In the genomic region with DNA sequence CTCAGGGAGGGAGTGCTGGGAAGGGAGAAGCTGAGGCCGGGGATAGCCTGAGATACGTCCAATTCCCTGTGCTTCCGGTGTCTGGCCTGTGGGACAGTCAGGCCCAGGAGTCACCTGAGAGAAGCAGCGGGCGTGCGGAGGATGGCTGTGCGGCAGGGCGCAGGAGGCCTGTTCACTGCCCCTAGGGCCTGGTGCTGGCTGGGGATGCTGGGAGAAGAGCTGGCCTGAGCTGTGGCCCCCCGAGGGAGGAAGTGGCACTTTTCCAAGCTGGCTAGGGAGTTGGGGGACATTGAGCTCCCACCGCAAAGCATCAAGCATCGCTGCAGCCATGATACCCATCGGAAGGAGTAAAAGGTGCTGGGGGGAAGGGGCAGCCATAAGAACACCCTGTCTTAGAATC, we compare ENCODE assay signal across 20 cellular contexts.
DNase-seq lines count a peak whose midpoint lies in the region; ATAC-seq and TF ChIP-seq lines count a peak whose summit lies in the region.
"Had no signal": no experiment of that assay in that cellular context is flagged by ENCODE, and none has a peak within 500 bp of the region (broad histone marks: within the 10 kb centered on the region; RNA-seq: fewer than 3 reads in every experiment).

No MANE protein-coding gene starts in this region.

- H4K91ac ChIP-seq in mesenchymal stem cell (ENCODE audit: low read length), result no peak overlapping the region

- H3K36me3 ChIP-seq in DND-41 (ENCODE audit: insufficient read depth, low read length) (no peaks in the 10 kb centered on the region), mesenchymal stem cell (ENCODE audit: control insufficient read depth in 1 of 2, insufficient read depth in 2 of 2, low read depth in 1 of 2, low read length in 2 of 2) (no peaks in the 10 kb centered on the region), prostate gland (no peaks in the 10 kb centered on the region), stomach (no peaks in the 10 kb centered on the region)
- H3K36me3 ChIP-seq: BLaER1 treated with 17β-estradiol and CSF1 and Interleukin-3, amounts not matched to agents 10 nM and 100 nM had no signal

- H3K4me2 ChIP-seq in DND-41 (ENCODE audit: insufficient read depth, low read length) (no peak overlapping the region), mesenchymal stem cell (ENCODE audit: low read length, poor library complexity, severe bottlenecking) (no peak overlapping the region)
- H3K4me2 ChIP-seq: A549; BLaER1 treated with 17β-estradiol and CSF1 and Interleukin-3, amounts not matched to agents 10 nM and 100 nM had no signal

- H3K27me3 Mint-ChIP-seq in T-helper 17 cell, result no peaks in the 10 kb centered on the region
- H3K27me3 Mint-ChIP-seq: B cell; CD4-positive, alpha-beta T cell had no signal

- no peak overlapping the region for H3K4me3 ChIP-seq in DND-41 (ENCODE audit: low read depth in 1 of 2, low read length in 2 of 2)
- H3K4me3 ChIP-seq in mesenchymal stem cell (ENCODE audit: insufficient read depth in 1 of 2, low read depth in 1 of 2, low read length in 2 of 2), result no peak overlapping the region
- no peak overlapping the region for H3K4me3 ChIP-seq in prostate gland
- no peak overlapping the region for H3K4me3 ChIP-seq in stomach
- H3K4me3 ChIP-seq: A549; BLaER1 treated with 17β-estradiol and CSF1 and Interleukin-3, amounts not matched to agents 10 nM and 100 nM had no signal

- H3K4me1 Mint-ChIP-seq in T-helper 17 cell, result peaks cover 3% of the 10 kb centered on the region
- no peaks in the 10 kb centered on the region for H3K4me1 Mint-ChIP-seq in stimulated activated effector memory CD8-positive, alpha-beta T cell treated with anti-CD3 and anti-CD28 coated beads, Interleukin-12 subunit alpha, Interleukin-12 subunit beta, amount 100 ng/mL, for 72 hours
- H3K4me1 Mint-ChIP-seq: B cell had no signal

- H3K4ac ChIP-seq in mesenchymal stem cell (ENCODE audit: low read depth in 1 of 2, low read length in 2 of 2), result no peak overlapping the region

- no peak overlapping the region for H3K18ac ChIP-seq in mesenchymal stem cell (ENCODE audit: low read depth in 1 of 2, low read length in 2 of 2)

- TF ChIP-seq CTCF in DND-41 (IDR thresholded peaks at IDR 0.05; ENCODE audit: borderline replicate concordance, extremely low read depth, low read length, poor library complexity, severe bottlenecking), result no peak
- TF ChIP-seq CTCF in prostate gland (IDR thresholded peaks at IDR 0.05), result no peak
- no peak for TF ChIP-seq CTCF in stomach (IDR thresholded peaks at IDR 0.05)

- intact Hi-C loops in prostate gland (cut with DNase I), result no loop called here
- intact Hi-C loops in stomach (cut with DNase I; ENCODE audit: low total_unique reads), result no loop called here

- H3K36me3 Mint-ChIP-seq in T-helper 17 cell (ENCODE audit: low read depth), result no peaks in the 10 kb centered on the region
- no peaks in the 10 kb centered on the region for H3K36me3 Mint-ChIP-seq in stimulated activated effector memory CD8-positive, alpha-beta T cell treated with anti-CD3 and anti-CD28 coated beads, Interleukin-12 subunit alpha, Interleukin-12 subunit beta, amount 100 ng/mL, for 72 hours
- H3K36me3 Mint-ChIP-seq: CD8-positive, alpha-beta T cell had no signal

- H3K27ac ChIP-seq in DND-41 (ENCODE audit: low read length) (peak overlapping the region; percentile 54; the same call in 1 of the 2 replicates), mesenchymal stem cell (ENCODE audit: low read length, poor library complexity, severe bottlenecking) (no peak overlapping the region), prostate gland (no peak overlapping the region), stomach (no peak overlapping the region)
- H3K27ac ChIP-seq: 22Rv1; A549; BLaER1 treated with 17β-estradiol and CSF1 and Interleukin-3, amounts not matched to agents 10 nM and 100 nM; C4-2B had no signal

- H3K9ac ChIP-seq in DND-41 (ENCODE audit: low read depth, low read length) (no peak overlapping the region), mesenchymal stem cell (ENCODE audit: low read length) (no peak overlapping the region)
- H3K9ac ChIP-seq: BLaER1 treated with 17β-estradiol and CSF1 and Interleukin-3, amounts not matched to agents 10 nM and 100 nM had no signal

- no peaks in the 10 kb centered on the region for H4K20me1 ChIP-seq in DND-41 (ENCODE audit: insufficient read depth, low read length)
- H4K20me1 ChIP-seq: BLaER1 treated with 17β-estradiol and CSF1 and Interleukin-3, amounts not matched to agents 10 nM and 100 nM had no signal

- no peak overlapping the region for H2AFZ ChIP-seq in DND-41 (ENCODE audit: low read depth, low read length)
- H2AFZ ChIP-seq in mesenchymal stem cell (ENCODE audit: low read depth, low read length), result no peak overlapping the region

- H3K9me3 Mint-ChIP-seq in stimulated activated effector memory CD8-positive, alpha-beta T cell treated with anti-CD3 and anti-CD28 coated beads, Interleukin-12 subunit alpha, Interleukin-12 subunit beta, amount 100 ng/mL, for 72 hours, result no peaks in the 10 kb centered on the region
- H3K9me3 Mint-ChIP-seq: CD4-positive, alpha-beta T cell; CD8-positive, alpha-beta T cell had no signal

- no peak overlapping the region for H2BK5ac ChIP-seq in mesenchymal stem cell (ENCODE audit: low read depth, low read length, poor library complexity, severe bottlenecking)

- H3K79me2 ChIP-seq in DND-41 (ENCODE audit: insufficient read depth, low read length), result no peaks in the 10 kb centered on the region

- no peaks in the 10 kb centered on the region for H3K79me1 ChIP-seq in mesenchymal stem cell (replicated peaks; ENCODE audit: low read length, poor library complexity, severe bottlenecking)

- no peak overlapping the region for H3K4me3 Mint-ChIP-seq in T-helper 17 cell
- no peak overlapping the region for H3K4me3 Mint-ChIP-seq in stimulated activated effector memory CD8-positive, alpha-beta T cell treated with anti-CD3 and anti-CD28 coated beads, Interleukin-12 subunit alpha, Interleukin-12 subunit beta, amount 100 ng/mL, for 72 hours
- H3K4me3 Mint-ChIP-seq: B cell; CD4-positive, alpha-beta T cell; CD8-positive, alpha-beta T cell had no signal

- no peak for TF ChIP-seq POLR2A in prostate gland (IDR thresholded peaks at IDR 0.05)
- TF ChIP-seq POLR2A in stomach (IDR thresholded peaks at IDR 0.05), result no peak

- H3K9me3 ChIP-seq in DND-41 (ENCODE audit: insufficient read depth, low read length, severe bottlenecking) (no peaks in the 10 kb centered on the region), T-helper 17 cell (ENCODE audit: control insufficient read depth, low read length, poor library complexity, severe bottlenecking) (no peaks in the 10 kb centered on the region), mesenchymal stem cell (ENCODE audit: control insufficient read depth, low read length) (no peaks in the 10 kb centered on the region), prostate gland (no peaks in the 10 kb centered on the region), stomach (no peaks in the 10 kb centered on the region)
- H3K9me3 ChIP-seq: A549; BLaER1 treated with 17β-estradiol and CSF1 and Interleukin-3, amounts not matched to agents 10 nM and 100 nM had no signal

- H3K4me1 ChIP-seq in DND-41 (ENCODE audit: insufficient read depth, low read length) (peaks cover 7% of the 10 kb centered on the region; the same call in 1 of the 2 replicates), mesenchymal stem cell (ENCODE audit: control insufficient read depth, insufficient read depth, low read depth, low read length) (no peaks in the 10 kb centered on the region), prostate gland (replicated peaks) (no peaks in the 10 kb centered on the region), stomach (no peaks in the 10 kb centered on the region)
- H3K4me1 ChIP-seq: A549; BLaER1 treated with 17β-estradiol and CSF1 and Interleukin-3, amounts not matched to agents 10 nM and 100 nM had no signal

- no peak overlapping the region for H4K8ac ChIP-seq in mesenchymal stem cell (ENCODE audit: low read length)

- ATAC-seq in DND-41 (ENCODE audit: insufficient read depth, low read depth), result no peak
- no peak for ATAC-seq in T-helper 17 cell
- ATAC-seq in stimulated activated effector memory CD8-positive, alpha-beta T cell treated with anti-CD3 and anti-CD28 coated beads, Interleukin-12 subunit alpha, Interleukin-12 subunit beta, amount 100 ng/mL, for 72 hours, result peak; percentile 26
- ATAC-seq: A549; CD8-positive, alpha-beta T cell had no signal

- no peaks in the 10 kb centered on the region for H3K27me3 ChIP-seq in DND-41 (ENCODE audit: insufficient read depth, low read length, poor library complexity)
- H3K27me3 ChIP-seq in mesenchymal stem cell (ENCODE audit: control insufficient read depth in 1 of 2, insufficient read depth in 1 of 2, low read length in 2 of 2), result no peaks in the 10 kb centered on the region
- no peaks in the 10 kb centered on the region for H3K27me3 ChIP-seq in prostate gland (replicated peaks; ENCODE audit: insufficient read depth)
- H3K27me3 ChIP-seq in stomach, result no peaks in the 10 kb centered on the region
- H3K27me3 ChIP-seq: BLaER1 treated with 17β-estradiol and CSF1 and Interleukin-3, amounts not matched to agents 10 nM and 100 nM had no signal

- peak overlapping the region; percentile 39 for H3K27ac Mint-ChIP-seq in T-helper 17 cell
- H3K27ac Mint-ChIP-seq in stimulated activated effector memory CD8-positive, alpha-beta T cell treated with anti-CD3 and anti-CD28 coated beads, Interleukin-12 subunit alpha, Interleukin-12 subunit beta, amount 100 ng/mL, for 72 hours, result no peak overlapping the region
- H3K27ac Mint-ChIP-seq: B cell; CD4-positive, alpha-beta T cell had no signal

- H2AK5ac ChIP-seq in mesenchymal stem cell (ENCODE audit: low read length, severe bottlenecking), result peak overlapping the region; percentile 44

- no peak for DNase-seq in DND-41
- no peak for DNase-seq in T-helper 17 cell
- no peak for DNase-seq in mesenchymal stem cell
- DNase-seq in stimulated activated effector memory CD8-positive, alpha-beta T cell treated with anti-CD3 and anti-CD28 coated beads, Interleukin-12 subunit alpha, Interleukin-12 subunit beta, amount 100 ng/mL, for 72 hours (ENCODE audit: low spot score in 2 of 2), result no peak
- DNase-seq in putamen (ENCODE audit: low spot score), result no peak
- DNase-seq in prostate gland (ENCODE audit: low spot score), result no peak
- no peak for DNase-seq in COLO668 (lab: John Stamatoyannopoulos, UW; ENCODE audit: unreplicated experiment)
- no peak for DNase-seq in stomach
- DNase-seq: AML-193; CD4-positive, alpha-beta T cell; CD8-positive, alpha-beta T cell; COR-L47; DMS 273 treated with DMSO at 0.1 percent for 48 hours; DMS79; GF-D8 had no signal

- H2BK12ac ChIP-seq in mesenchymal stem cell (ENCODE audit: low read length in 2 of 2), result no peak overlapping the region

- no peak overlapping the region for H3K23ac ChIP-seq in mesenchymal stem cell (ENCODE audit: low read length in 2 of 2)

- no peak overlapping the region for H2BK120ac ChIP-seq in mesenchymal stem cell (ENCODE audit: low read depth, low read length)

- H2BK15ac ChIP-seq in mesenchymal stem cell (ENCODE audit: low read depth, poor library complexity, severe bottlenecking), result no peak overlapping the region

- 98% methylated on average over 12 of the region's 12 CpGs for WGBS in mesenchymal stem cell
- WGBS in prostate gland, result 96% methylated on average over 12 of the region's 12 CpGs
- 94 to 97% (median 95%) methylated on average over 10 to 12 of the region's 12 CpGs for WGBS in stomach, 5 donors

- H3K14ac ChIP-seq in mesenchymal stem cell (ENCODE audit: low read length in 2 of 2), result no peak overlapping the region

- TF ChIP-seq EP300 in stomach (IDR thresholded peaks at IDR 0.05), result no peak
